ENCODE assay signal across 1 cellular context in genomic region chr16:69132424-69133252, GRCh38.
TF ChIP-seq lines count a peak whose summit lies in the region.

A gene with protein sequence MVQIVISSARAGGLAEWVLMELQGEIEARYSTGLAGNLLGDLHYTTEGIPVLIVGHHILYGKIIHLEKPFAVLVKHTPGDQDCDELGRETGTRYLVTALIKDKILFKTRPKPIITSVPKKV (minus strand): TSS chr16:69132588. CDS start chr16:69121458, 11,130 bp downstream.
UTP4 (plus strand) TSS chr16:69132649; CDS start chr16:69133460, 811 bp downstream.

TF ChIP-seq in GM12878, 131 proteins besides CTCF, POLR2A, EP300 and RAD21 (continued from another document and continues in another):
- no peak for TF ChIP-seq ATF2 (IDR thresholded peaks at IDR 0.05; ENCODE audit: low read length)
- peak; percentile 75; the same call in 1 of the 2 replicates for TF ChIP-seq POLR2AphosphoS2 (IDR thresholded peaks at IDR 0.05; ENCODE audit: low read depth, low read length)
- TF ChIP-seq, protein P1, sequence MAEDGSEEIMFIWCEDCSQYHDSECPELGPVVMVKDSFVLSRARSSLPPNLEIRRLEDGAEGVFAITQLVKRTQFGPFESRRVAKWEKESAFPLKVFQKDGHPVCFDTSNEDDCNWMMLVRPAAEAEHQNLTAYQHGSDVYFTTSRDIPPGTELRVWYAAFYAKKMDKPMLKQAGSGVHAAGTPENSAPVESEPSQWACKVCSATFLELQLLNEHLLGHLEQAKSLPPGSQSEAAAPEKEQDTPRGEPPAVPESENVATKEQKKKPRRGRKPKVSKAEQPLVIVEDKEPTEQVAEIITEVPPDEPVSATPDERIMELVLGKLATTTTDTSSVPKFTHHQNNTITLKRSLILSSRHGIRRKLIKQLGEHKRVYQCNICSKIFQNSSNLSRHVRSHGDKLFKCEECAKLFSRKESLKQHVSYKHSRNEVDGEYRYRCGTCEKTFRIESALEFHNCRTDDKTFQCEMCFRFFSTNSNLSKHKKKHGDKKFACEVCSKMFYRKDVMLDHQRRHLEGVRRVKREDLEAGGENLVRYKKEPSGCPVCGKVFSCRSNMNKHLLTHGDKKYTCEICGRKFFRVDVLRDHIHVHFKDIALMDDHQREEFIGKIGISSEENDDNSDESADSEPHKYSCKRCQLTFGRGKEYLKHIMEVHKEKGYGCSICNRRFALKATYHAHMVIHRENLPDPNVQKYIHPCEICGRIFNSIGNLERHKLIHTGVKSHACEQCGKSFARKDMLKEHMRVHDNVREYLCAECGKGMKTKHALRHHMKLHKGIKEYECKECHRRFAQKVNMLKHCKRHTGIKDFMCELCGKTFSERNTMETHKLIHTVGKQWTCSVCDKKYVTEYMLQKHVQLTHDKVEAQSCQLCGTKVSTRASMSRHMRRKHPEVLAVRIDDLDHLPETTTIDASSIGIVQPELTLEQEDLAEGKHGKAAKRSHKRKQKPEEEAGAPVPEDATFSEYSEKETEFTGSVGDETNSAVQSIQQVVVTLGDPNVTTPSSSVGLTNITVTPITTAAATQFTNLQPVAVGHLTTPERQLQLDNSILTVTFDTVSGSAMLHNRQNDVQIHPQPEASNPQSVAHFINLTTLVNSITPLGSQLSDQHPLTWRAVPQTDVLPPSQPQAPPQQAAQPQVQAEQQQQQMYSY (CRISPR knock-in tag; IDR thresholded peaks at IDR 0.05) = no peak
- peak; percentile 79 to 92; a peak in 3 of 4 replicates for TF ChIP-seq BHLHE40 (IDR thresholded peaks at IDR 0.05; ENCODE audit: borderline replicate concordance in 1 of 2, low read depth in 2 of 2, low read length in 1 of 2)
- no peak for TF ChIP-seq BRCA1 (IDR thresholded peaks at IDR 0.05; ENCODE audit: low read depth, low read length)
- TF ChIP-seq HDAC6 (IDR thresholded peaks at IDR 0.05; ENCODE audit: unreplicated experiment) = peak; percentile 52
- TF ChIP-seq HDAC2 (IDR thresholded peaks at IDR 0.05) = no peak
- no peak for TF ChIP-seq STAT3 (IDR thresholded peaks at IDR 0.05; ENCODE audit: low read depth, low read length)
- TF ChIP-seq NR2C2 (IDR thresholded peaks at IDR 0.05; ENCODE audit: borderline replicate concordance, control insufficient read depth, insufficient read length, low read depth) = no peak
- TF ChIP-seq TBL1XR1 (IDR thresholded peaks at IDR 0.05; ENCODE audit: low read depth, low read length) = no peak
- no peak for TF ChIP-seq MEF2B (IDR thresholded peaks at IDR 0.05; ENCODE audit: partially characterized antibody, poor library complexity, severe bottlenecking)
- no peak for TF ChIP-seq IRF5 (IDR thresholded peaks at IDR 0.05; ENCODE audit: borderline replicate concordance)
- no peak for TF ChIP-seq RBBP5 (conservative IDR thresholded peaks at IDR 0.05)
- TF ChIP-seq E2F4 (IDR thresholded peaks at IDR 0.05; ENCODE audit: low read depth, low read length) = no peak
- TF ChIP-seq, protein P2, sequence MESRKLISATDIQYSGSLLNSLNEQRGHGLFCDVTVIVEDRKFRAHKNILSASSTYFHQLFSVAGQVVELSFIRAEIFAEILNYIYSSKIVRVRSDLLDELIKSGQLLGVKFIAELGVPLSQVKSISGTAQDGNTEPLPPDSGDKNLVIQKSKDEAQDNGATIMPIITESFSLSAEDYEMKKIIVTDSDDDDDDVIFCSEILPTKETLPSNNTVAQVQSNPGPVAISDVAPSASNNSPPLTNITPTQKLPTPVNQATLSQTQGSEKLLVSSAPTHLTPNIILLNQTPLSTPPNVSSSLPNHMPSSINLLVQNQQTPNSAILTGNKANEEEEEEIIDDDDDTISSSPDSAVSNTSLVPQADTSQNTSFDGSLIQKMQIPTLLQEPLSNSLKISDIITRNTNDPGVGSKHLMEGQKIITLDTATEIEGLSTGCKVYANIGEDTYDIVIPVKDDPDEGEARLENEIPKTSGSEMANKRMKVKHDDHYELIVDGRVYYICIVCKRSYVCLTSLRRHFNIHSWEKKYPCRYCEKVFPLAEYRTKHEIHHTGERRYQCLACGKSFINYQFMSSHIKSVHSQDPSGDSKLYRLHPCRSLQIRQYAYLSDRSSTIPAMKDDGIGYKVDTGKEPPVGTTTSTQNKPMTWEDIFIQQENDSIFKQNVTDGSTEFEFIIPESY (IDR thresholded peaks at IDR 0.05) = no peak
- TF ChIP-seq CBFB (IDR thresholded peaks at IDR 0.05; ENCODE audit: low read depth) = no peak
- TF ChIP-seq ZZZ3 (IDR thresholded peaks at IDR 0.05; ENCODE audit: control insufficient read depth, insufficient read length, low read depth) = no peak
- no peak for TF ChIP-seq MYB (IDR thresholded peaks at IDR 0.05; ENCODE audit: borderline replicate concordance, low read depth, low read length)
- no peak for TF ChIP-seq ZNF24 (IDR thresholded peaks at IDR 0.05)
- TF ChIP-seq ZNF384 (IDR thresholded peaks at IDR 0.05; ENCODE audit: borderline replicate concordance, low read depth, low read length) = no peak
- TF ChIP-seq SUZ12 (IDR thresholded peaks at IDR 0.05; ENCODE audit: unreplicated experiment) = no peak
- peak; percentile 34 for TF ChIP-seq SIX5 (IDR thresholded peaks at IDR 0.05; ENCODE audit: low read depth, low read length, severe bottlenecking)
- no peak for TF ChIP-seq KDM1A (IDR thresholded peaks at IDR 0.05; ENCODE audit: borderline replicate concordance)
- no peak for TF ChIP-seq TCF7 (IDR thresholded peaks at IDR 0.05; ENCODE audit: borderline replicate concordance)
- 0 out of 2 replicates have a peak, but pooled peaks have one; percentile 26 for TF ChIP-seq HDGF (IDR thresholded peaks at IDR 0.05)
- TF ChIP-seq RFX5 (IDR thresholded peaks at IDR 0.05; ENCODE audit: low read depth, low read length) = no peak
- peak; percentile 74 for TF ChIP-seq RELA (IDR thresholded peaks at IDR 0.05; ENCODE audit: borderline replicate concordance, partially characterized antibody)
- peak; percentile 63 for TF ChIP-seq NR2F1 (conservative IDR thresholded peaks at IDR 0.05)
- no peak for TF ChIP-seq ATF7 (IDR thresholded peaks at IDR 0.05; ENCODE audit: low read depth)
- TF ChIP-seq GABPA (IDR thresholded peaks at IDR 0.05; ENCODE audit: low read depth) = peak; percentile 84
- TF ChIP-seq ZNF217 (IDR thresholded peaks at IDR 0.05) = no peak
- no peak for TF ChIP-seq PAX5 (IDR thresholded peaks at IDR 0.05; ENCODE audit: borderline replicate concordance, low read depth, low read length)
- TF ChIP-seq CREM (IDR thresholded peaks at IDR 0.05; ENCODE audit: low read depth) = peak; percentile 54
- peak; percentile 94 for TF ChIP-seq MYC (IDR thresholded peaks at IDR 0.05; ENCODE audit: insufficient read depth, insufficient read length, insufficient replicate concordance, low read length, severe bottlenecking)
- TF ChIP-seq GATAD2B (conservative IDR thresholded peaks at IDR 0.05; ENCODE audit: low read depth) = peak; percentile 50
- TF ChIP-seq NFXL1 (IDR thresholded peaks at IDR 0.05; ENCODE audit: borderline replicate concordance) = peak; percentile 65; the same call in 1 of the 2 replicates
- TF ChIP-seq CREB1 (IDR thresholded peaks at IDR 0.05; ENCODE audit: low read depth) = peak; percentile 75
- TF ChIP-seq ZSCAN29 (IDR thresholded peaks at IDR 0.05) = no peak
- no peak for TF ChIP-seq WRNIP1 (IDR thresholded peaks at IDR 0.05; ENCODE audit: borderline replicate concordance, low read depth, low read length)
- no peak for TF ChIP-seq EED (IDR thresholded peaks at IDR 0.05; ENCODE audit: low read depth)
- no peak for TF ChIP-seq CBX5 (IDR thresholded peaks at IDR 0.05; ENCODE audit: low read depth)
- TF ChIP-seq, protein P3, sequence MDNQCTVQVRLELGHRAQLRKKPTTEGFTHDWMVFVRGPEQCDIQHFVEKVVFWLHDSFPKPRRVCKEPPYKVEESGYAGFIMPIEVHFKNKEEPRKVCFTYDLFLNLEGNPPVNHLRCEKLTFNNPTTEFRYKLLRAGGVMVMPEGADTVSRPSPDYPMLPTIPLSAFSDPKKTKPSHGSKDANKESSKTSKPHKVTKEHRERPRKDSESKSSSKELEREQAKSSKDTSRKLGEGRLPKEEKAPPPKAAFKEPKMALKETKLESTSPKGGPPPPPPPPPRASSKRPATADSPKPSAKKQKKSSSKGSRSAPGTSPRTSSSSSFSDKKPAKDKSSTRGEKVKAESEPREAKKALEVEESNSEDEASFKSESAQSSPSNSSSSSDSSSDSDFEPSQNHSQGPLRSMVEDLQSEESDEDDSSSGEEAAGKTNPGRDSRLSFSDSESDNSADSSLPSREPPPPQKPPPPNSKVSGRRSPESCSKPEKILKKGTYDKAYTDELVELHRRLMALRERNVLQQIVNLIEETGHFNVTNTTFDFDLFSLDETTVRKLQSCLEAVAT (IDR thresholded peaks at IDR 0.05) = no peak
- TF ChIP-seq ZNF622 (IDR thresholded peaks at IDR 0.05) = no peak
- TF ChIP-seq RUNX3 (IDR thresholded peaks at IDR 0.05; ENCODE audit: low read length) = no peak
- no peak for TF ChIP-seq BCL11A (IDR thresholded peaks at IDR 0.05; ENCODE audit: low read depth, low read length)
- peak; percentile 41; the same call in 1 of the 2 replicates for TF ChIP-seq CHD2 (IDR thresholded peaks at IDR 0.05; ENCODE audit: borderline replicate concordance, low read depth, low read length)
- TF ChIP-seq FOS (IDR thresholded peaks at IDR 0.05; ENCODE audit: borderline replicate concordance, extremely low read depth, insufficient read length) = no peak
- no peak for TF ChIP-seq ELK1 (IDR thresholded peaks at IDR 0.05; ENCODE audit: low read depth, low read length)
- no peak for TF ChIP-seq PKNOX1 (IDR thresholded peaks at IDR 0.05)
- no peak for TF ChIP-seq PML (IDR thresholded peaks at IDR 0.05; ENCODE audit: low read length)
- no peak; the same call in 1 of the 2 replicates for TF ChIP-seq SREBF1 (IDR thresholded peaks at IDR 0.05; ENCODE audit: low read length)
- TF ChIP-seq CEBPB (IDR thresholded peaks at IDR 0.05; ENCODE audit: borderline replicate concordance in 1 of 2, low read depth in 2 of 2, low read length in 2 of 2) = no peak
- no peak for TF ChIP-seq JUND (IDR thresholded peaks at IDR 0.05; ENCODE audit: low read depth, low read length)
- TF ChIP-seq, protein P4, sequence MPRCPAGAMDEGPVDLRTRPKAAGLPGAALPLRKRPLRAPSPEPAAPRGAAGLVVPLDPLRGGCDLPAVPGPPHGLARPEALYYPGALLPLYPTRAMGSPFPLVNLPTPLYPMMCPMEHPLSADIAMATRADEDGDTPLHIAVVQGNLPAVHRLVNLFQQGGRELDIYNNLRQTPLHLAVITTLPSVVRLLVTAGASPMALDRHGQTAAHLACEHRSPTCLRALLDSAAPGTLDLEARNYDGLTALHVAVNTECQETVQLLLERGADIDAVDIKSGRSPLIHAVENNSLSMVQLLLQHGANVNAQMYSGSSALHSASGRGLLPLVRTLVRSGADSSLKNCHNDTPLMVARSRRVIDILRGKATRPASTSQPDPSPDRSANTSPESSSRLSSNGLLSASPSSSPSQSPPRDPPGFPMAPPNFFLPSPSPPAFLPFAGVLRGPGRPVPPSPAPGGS (IDR thresholded peaks at IDR 0.05; ENCODE audit: borderline replicate concordance, insufficient read depth, low read depth, low read length, poor library complexity, severe bottlenecking) = no peak
- TF ChIP-seq SRF (IDR thresholded peaks at IDR 0.05; ENCODE audit: low read depth in 2 of 2, low read length in 2 of 2) = no peak
- TF ChIP-seq JUNB (IDR thresholded peaks at IDR 0.05) = no peak
